ENCODE assay signal across 15 cellular contexts in the genomic region with DNA sequence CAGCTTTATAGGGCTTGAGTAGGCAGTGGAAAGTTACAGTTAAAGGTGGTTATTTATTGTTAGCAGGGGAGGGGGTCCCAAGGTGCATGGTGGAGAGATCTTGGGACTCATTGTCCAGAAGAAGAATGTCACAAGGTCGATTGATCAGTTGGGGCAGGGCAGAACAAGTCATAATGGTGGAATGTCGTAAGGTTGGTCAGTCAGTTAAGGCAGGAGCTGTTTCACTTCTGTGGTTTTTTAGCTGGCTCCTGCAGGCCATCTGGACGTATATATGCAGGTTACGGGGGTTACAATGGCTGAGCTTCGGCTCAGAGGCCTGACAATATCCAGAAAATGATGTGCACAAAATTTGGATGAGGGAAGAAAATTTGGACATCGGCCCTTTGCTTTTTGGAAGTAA. TPM values are rescaled to one million over a fixed set of nuclear protein-coding genes. Genes with fewer than 3 reads are reported as not detected.
DNase-seq lines count a peak whose midpoint lies in the region; ATAC-seq and TF ChIP-seq lines count a peak whose summit lies in the region.
"Had no signal": no experiment of that assay in that cellular context is flagged by ENCODE, and none has a peak within 500 bp of the region (broad histone marks: within the 10 kb centered on the region; RNA-seq: fewer than 3 reads in every experiment).

No MANE protein-coding gene starts in this region.

- no peak for ATAC-seq in right lobe of liver
- ATAC-seq: gastroesophageal sphincter had no signal

- H3K4me1 Mint-ChIP-seq in activated T-cell treated with anti-CD3 and anti-CD28 coated beads, Interleukin-2, amount 50 U/mL, for 24 hours (ENCODE audit: low read depth): peaks cover 32% of the 10 kb centered on the region
- peaks cover 19% of the 10 kb centered on the region for H3K4me1 Mint-ChIP-seq in activated T-helper 2 cell treated with anti-CD3 and anti-CD28 coated beads, Interferon-gamma antibody, Interleukin-2, Interleukin-4, amounts not matched to agents 10 μg/mL and 5 μg/mL and 100 μg/mL, durations not matched to agents 14 hours and 24 hours and 36 hours (ENCODE audit: low read depth)

- in situ Hi-C loops in GM23248 (cut with MboI): loop anchor here (25.0 kb wide), 1 partner anchor 229 kb away; no protein-coding TSS in a partner anchor

- no CpG with 5 or more reads among the region's 6 CpGs for WGBS in trophoblast cell (ENCODE audit: extremely low coverage, insufficient coverage, insufficient read length)
- 54 to 55% methylated on average over 4 to 6 of the region's 6 CpGs for WGBS in GM23248 (ENCODE audit: low coverage in 1 of 2, low lambda C conversion rate in 2 of 2, missing lambda C conversion rate in 2 of 2), 2 experiments
- 59% methylated on average over 6 of the region's 6 CpGs for WGBS in right lobe of liver (ENCODE audit: insufficient coverage, low coverage, low lambda C conversion rate, missing lambda C conversion rate)

- intact Hi-C loops in activated T-helper 2 cell treated with anti-CD3 and anti-CD28 coated beads, Interferon-gamma antibody, Interleukin-2, Interleukin-4, amounts not matched to agents 10 μg/mL and 5 μg/mL and 100 μg/mL, durations not matched to agents 14 hours and 24 hours and 36 hours (cut with micrococcal nuclease): loop anchor here (1.0 kb wide), 1 partner anchor 7 kb away; the partner anchor contains the start of genes OFD1 and TRAPPC2
- intact Hi-C loops in right lobe of liver (cut with DNase I): no loop called here

- no peaks in the 10 kb centered on the region for H3K79me1 ChIP-seq in trophoblast cell (ENCODE audit: low read length)

- peak overlapping the region; percentile 64 for H3K27ac ChIP-seq in KOPT-K1 (ENCODE audit: low read depth, low read length, poor library complexity, severe bottlenecking)
- H3K27ac ChIP-seq in trophoblast cell (ENCODE audit: low read depth, low read length): peak overlapping the region; percentile 10
- H3K27ac ChIP-seq in GM23248: no peak overlapping the region
- H3K27ac ChIP-seq in right lobe of liver: no peak overlapping the region
- H3K27ac ChIP-seq: right atrium auricular region, tibial nerve had no signal

- no peak for TF ChIP-seq CTCF in right lobe of liver (IDR thresholded peaks at IDR 0.05)

- H4K12ac ChIP-seq in trophoblast cell (ENCODE audit: low read depth, low read length): no peak overlapping the region

- H3F3A ChIP-seq in GM23248 (ENCODE audit: insufficient read depth): no peaks in the 10 kb centered on the region

- no peaks in the 10 kb centered on the region for H3K79me2 ChIP-seq in trophoblast cell (ENCODE audit: control insufficient read depth, insufficient read depth, low read length, poor library complexity)
- H3K79me2 ChIP-seq in GM23248 (ENCODE audit: insufficient read depth): no peaks in the 10 kb centered on the region

- H3K9ac ChIP-seq in trophoblast cell (ENCODE audit: low read length) (no peak overlapping the region), GM23248 (no peak overlapping the region)

- no peaks in the 10 kb centered on the region for H3K9me2 ChIP-seq in GM23248 (ENCODE audit: insufficient read depth)

- H3K9me3 Mint-ChIP-seq in activated T-cell treated with anti-CD3 and anti-CD28 coated beads, Interleukin-2, amount 50 U/mL, for 24 hours: no peaks in the 10 kb centered on the region
- H3K9me3 Mint-ChIP-seq in activated T-helper 2 cell treated with anti-CD3 and anti-CD28 coated beads, Interferon-gamma antibody, Interleukin-2, Interleukin-4, amounts not matched to agents 10 μg/mL and 5 μg/mL and 100 μg/mL, durations not matched to agents 14 hours and 24 hours and 36 hours: no peaks in the 10 kb centered on the region

- no peaks in the 10 kb centered on the region for H3K4me1 ChIP-seq in trophoblast cell (ENCODE audit: control insufficient read depth in 1 of 2, insufficient read depth in 2 of 2, low read length in 2 of 2)
- no peaks in the 10 kb centered on the region for H3K4me1 ChIP-seq in GM23248 (ENCODE audit: insufficient read depth)
- no peaks in the 10 kb centered on the region for H3K4me1 ChIP-seq in right lobe of liver
- H3K4me1 ChIP-seq: adrenal gland, right atrium auricular region, tibial nerve had no signal

- H4K8ac ChIP-seq in trophoblast cell (ENCODE audit: low read depth, low read length): no peak overlapping the region

- H3K4me3 ChIP-seq in trophoblast cell (ENCODE audit: low read depth, low read length) (no peak overlapping the region), GM23248 (no peak overlapping the region), right lobe of liver (no peak overlapping the region)
- H3K4me3 ChIP-seq: adrenal gland, gastroesophageal sphincter, right atrium auricular region, tibial nerve had no signal

- H3K9me3 ChIP-seq in KOPT-K1 (ENCODE audit: insufficient read depth, low read length, poor library complexity, severe bottlenecking) (no peaks in the 10 kb centered on the region), trophoblast cell (ENCODE audit: insufficient read depth, low read depth, low read length) (no peaks in the 10 kb centered on the region), GM23248 (ENCODE audit: low read depth) (no peaks in the 10 kb centered on the region), right lobe of liver (no peaks in the 10 kb centered on the region)
- H3K9me3 ChIP-seq: adrenal gland, gastroesophageal sphincter, right atrium auricular region, tibial nerve had no signal

- no peak overlapping the region for H3K4me3 Mint-ChIP-seq in activated T-cell treated with anti-CD3 and anti-CD28 coated beads, Interleukin-2, amount 50 U/mL, for 24 hours
- no peak overlapping the region for H3K4me3 Mint-ChIP-seq in activated T-helper 2 cell treated with anti-CD3 and anti-CD28 coated beads, Interferon-gamma antibody, Interleukin-2, Interleukin-4, amounts not matched to agents 10 μg/mL and 5 μg/mL and 100 μg/mL, durations not matched to agents 14 hours and 24 hours and 36 hours (ENCODE audit: low read depth)

- no peak for TF ChIP-seq POLR2A in right lobe of liver (IDR thresholded peaks at IDR 0.05)

- peaks cover 48% of the 10 kb centered on the region for H3K36me3 ChIP-seq in KOPT-K1 (ENCODE audit: insufficient read depth, low read length)
- peaks cover 3 to 9% of the 10 kb centered on the region in 2 experiments for H3K36me3 ChIP-seq in trophoblast cell (ENCODE audit: control insufficient read depth in 1 of 2, insufficient read depth in 2 of 2, low read length in 2 of 2)
- H3K36me3 ChIP-seq in GM23248 (ENCODE audit: low read depth): no peaks in the 10 kb centered on the region
- peaks cover 0 to 35% (median 0%) of the 10 kb centered on the region in 4 donors for H3K36me3 ChIP-seq in right lobe of liver
- H3K36me3 ChIP-seq: right atrium auricular region had no signal

- H2BK120ac ChIP-seq in trophoblast cell (ENCODE audit: insufficient read depth, low read length, poor library complexity): no peak overlapping the region

- H3K18ac ChIP-seq in trophoblast cell (ENCODE audit: low read length): no peak overlapping the region

- H2AK5ac ChIP-seq in trophoblast cell (ENCODE audit: low read length): no peak overlapping the region

- peaks cover 8% of the 10 kb centered on the region for H3K27me3 Mint-ChIP-seq in activated T-cell treated with anti-CD3 and anti-CD28 coated beads, Interleukin-2, amount 50 U/mL, for 24 hours
- no peaks in the 10 kb centered on the region for H3K27me3 Mint-ChIP-seq in activated T-helper 2 cell treated with anti-CD3 and anti-CD28 coated beads, Interferon-gamma antibody, Interleukin-2, Interleukin-4, amounts not matched to agents 10 μg/mL and 5 μg/mL and 100 μg/mL, durations not matched to agents 14 hours and 24 hours and 36 hours (ENCODE audit: low read depth)

- H4K91ac ChIP-seq in trophoblast cell (ENCODE audit: low read depth, low read length): no peak overlapping the region

- no peak overlapping the region for H3K4ac ChIP-seq in trophoblast cell (ENCODE audit: low read depth, low read length)

- H3K36me3 Mint-ChIP-seq in activated T-cell treated with anti-CD3 and anti-CD28 coated beads, Interleukin-2, amount 50 U/mL, for 24 hours (ENCODE audit: low read depth): peaks cover 60% of the 10 kb centered on the region
- peaks cover 39% of the 10 kb centered on the region for H3K36me3 Mint-ChIP-seq in activated T-helper 2 cell treated with anti-CD3 and anti-CD28 coated beads, Interferon-gamma antibody, Interleukin-2, Interleukin-4, amounts not matched to agents 10 μg/mL and 5 μg/mL and 100 μg/mL, durations not matched to agents 14 hours and 24 hours and 36 hours (ENCODE audit: low read depth)

- H2AFZ ChIP-seq in trophoblast cell (ENCODE audit: insufficient read depth, low read length, poor library complexity) (no peak overlapping the region), GM23248 (no peak overlapping the region)

- H2BK12ac ChIP-seq in trophoblast cell (ENCODE audit: low read length): no peak overlapping the region

- H3K14ac ChIP-seq in trophoblast cell (ENCODE audit: low read length): no peak overlapping the region

- H3K27me3 ChIP-seq in trophoblast cell (ENCODE audit: insufficient read depth, low read length): no peaks in the 10 kb centered on the region
- H3K27me3 ChIP-seq in GM23248 (replicated peaks; ENCODE audit: insufficient read depth): no peaks in the 10 kb centered on the region
- no peaks in the 10 kb centered on the region for H3K27me3 ChIP-seq in right lobe of liver
- H3K27me3 ChIP-seq: adrenal gland, gastroesophageal sphincter, right atrium auricular region, tibial nerve had no signal

- DNase-seq in activated T-cell treated with anti-CD3 and anti-CD28 coated beads, Interleukin-2, amount 50 U/mL, for 24 hours: no peak
- no peak for DNase-seq in activated T-cell treated with anti-CD3 and anti-CD28 coated beads for 4 hours
- no peak for DNase-seq in activated T-helper 2 cell treated with anti-CD3 and anti-CD28 coated beads, Interferon-gamma antibody, Interleukin-2, Interleukin-4, amounts not matched to agents 10 μg/mL and 5 μg/mL and 100 μg/mL, durations not matched to agents 14 hours and 24 hours and 36 hours (ENCODE audit: low spot score)
- DNase-seq in trophoblast cell: no peak
- DNase-seq in GM23248: no peak
- DNase-seq in right lobe of liver: no peak
- no peak for DNase-seq in stimulated activated CD4-positive, alpha-beta T cell treated with anti-CD3 and anti-CD28 coated beads, Interleukin-2, amount 100 ng/mL, for 48 hours
- DNase-seq: adrenal gland; NCI-H1092; NCI-H748 treated with DMSO at 0.1 percent for 48 hours; stimulated activated CD4-positive, alpha-beta T cell treated with anti-CD3 and anti-CD28 coated beads, Interleukin-1b, Interleukin-23, amount 100 ng/mL, for 48 hours had no signal

- no peaks in the 10 kb centered on the region for H4K20me1 ChIP-seq in GM23248 (ENCODE audit: insufficient read depth)

- H2BK5ac ChIP-seq in trophoblast cell (ENCODE audit: low read depth, low read length, poor library complexity): peak overlapping the region; percentile 2

- H3K23ac ChIP-seq in trophoblast cell (ENCODE audit: low read length): no peak overlapping the region

- peak overlapping the region; percentile 90 for H3K27ac Mint-ChIP-seq in activated T-cell treated with anti-CD3 and anti-CD28 coated beads, Interleukin-2, amount 50 U/mL, for 24 hours
- peak overlapping the region; percentile 35 for H3K27ac Mint-ChIP-seq in activated T-helper 2 cell treated with anti-CD3 and anti-CD28 coated beads, Interferon-gamma antibody, Interleukin-2, Interleukin-4, amounts not matched to agents 10 μg/mL and 5 μg/mL and 100 μg/mL, durations not matched to agents 14 hours and 24 hours and 36 hours

- H3K4me2 ChIP-seq in trophoblast cell (ENCODE audit: low read length) (no peak overlapping the region), GM23248 (ENCODE audit: unreplicated experiment) (no peak overlapping the region)

RNA-seq across cellular contexts. Expression of gene OFD1, which starts 7.1 kb away (rescaled TPM):
- 21.0 and 23.4 TPM in 2 replicates for total RNA-seq in activated T-helper 2 cell treated with anti-CD3 and anti-CD28 coated beads, Interferon-gamma antibody, Interleukin-2, Interleukin-4, amounts not matched to agents 10 μg/mL and 5 μg/mL and 100 μg/mL, durations not matched to agents 14 hours and 24 hours and 36 hours
- polyA plus RNA-seq in trophoblast cell (2013): 35.8 and 38.2 TPM in 2 replicates
- 3.2 and 6.2 TPM in 2 replicates for total RNA-seq in GM23248 (2014; rRNA removed; shearing (Covaris generic))
- polyA plus RNA-seq in GM23248 (2016; fragmentation: Nextera tagmentation; extraction: Ambion mirVana): 9.6 and 10.4 TPM in 2 replicates
- total RNA-seq in right lobe of liver: 10 to 100 TPM in 3 of 6 experiments, 1 to 10 TPM in 3; 6.5 to 12.4 (median 10.5) TPM

RNA-seq across cellular contexts. Expression of gene TRAPPC2, which starts 7.3 kb away (rescaled TPM):
- total RNA-seq in activated T-helper 2 cell treated with anti-CD3 and anti-CD28 coated beads, Interferon-gamma antibody, Interleukin-2, Interleukin-4, amounts not matched to agents 10 μg/mL and 5 μg/mL and 100 μg/mL, durations not matched to agents 14 hours and 24 hours and 36 hours: 14.7 and 15.2 TPM in 2 replicates
- polyA plus RNA-seq in trophoblast cell (2013): 8.8 and 9.2 TPM in 2 replicates
- 10.4 and 12.3 TPM in 2 replicates for total RNA-seq in GM23248 (2014; rRNA removed; shearing (Covaris generic))
- 11.3 and 12.0 TPM in 2 replicates for polyA plus RNA-seq in GM23248 (2016; fragmentation: Nextera tagmentation; extraction: Ambion mirVana)
- total RNA-seq in right lobe of liver: 10 to 100 TPM in 1 of 6 experiments, 1 to 10 TPM in 5; 6.3 to 13.8 (median 8.5) TPM

RNA-seq across cellular contexts. Expression of gene RAB9A, which starts 52.8 kb away (rescaled TPM):
- total RNA-seq in activated T-helper 2 cell treated with anti-CD3 and anti-CD28 coated beads, Interferon-gamma antibody, Interleukin-2, Interleukin-4, amounts not matched to agents 10 μg/mL and 5 μg/mL and 100 μg/mL, durations not matched to agents 14 hours and 24 hours and 36 hours: 13.0 and 14.6 TPM in 2 replicates
- polyA plus RNA-seq in trophoblast cell (2013): 78.2 and 82.7 TPM in 2 replicates
- 18.6 and 38.9 TPM in 2 replicates for total RNA-seq in GM23248 (2014; rRNA removed; shearing (Covaris generic))
- polyA plus RNA-seq in GM23248 (2016; fragmentation: Nextera tagmentation; extraction: Ambion mirVana): 38.9 and 40.4 TPM in 2 replicates
- total RNA-seq in right lobe of liver: 10 to 100 TPM in 5 of 6 experiments, 1 to 10 TPM in 1; 9.9 to 20.8 (median 12.7) TPM

Comparison
In these comparisons a context has a peak if more than half of its experiments do, and no peak if none do; other contexts are left out.
1. H3K27ac ChIP-seq: peak in KOPT-K1 (single experiment) and trophoblast cell (single experiment); none in GM23248 (single experiment) and right lobe of liver (0 of 3).